In the genomic region with DNA sequence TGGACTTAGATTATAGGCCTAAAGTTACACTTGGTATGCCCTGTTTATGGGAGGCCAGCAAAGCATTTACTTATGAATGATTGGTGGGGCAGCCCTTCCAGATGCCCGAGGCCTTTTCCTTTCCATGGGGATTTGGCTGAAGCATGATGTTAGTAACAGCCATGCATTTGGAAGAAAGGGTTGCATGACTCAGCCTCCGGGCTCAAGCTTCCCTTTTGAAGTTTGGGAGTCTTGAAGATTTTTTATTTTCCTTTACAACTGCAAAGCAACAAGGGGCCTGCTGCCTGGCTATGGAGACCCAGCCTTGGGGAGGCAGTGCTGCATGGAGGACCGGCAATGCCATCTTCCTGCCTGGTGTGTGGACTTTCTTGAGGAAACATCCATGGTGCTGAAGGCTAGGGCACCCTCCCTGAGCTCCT, we compare ENCODE assay signal across 3 cellular contexts.
TF ChIP-seq lines count a peak whose summit lies in the region.

No MANE protein-coding gene starts in this region.

TF ChIP-seq in SK-N-SH, 30 proteins besides CTCF, POLR2A, EP300 and RAD21 (continues in another document):
- TF ChIP-seq CHD2 (IDR thresholded peaks at IDR 0.05; ENCODE audit: low read length, partially characterized antibody) (no peak), IRF3 (IDR thresholded peaks at IDR 0.05; ENCODE audit: low read depth, low read length) (no peak), TAF1 (IDR thresholded peaks at IDR 0.05; ENCODE audit: borderline replicate concordance, low read depth, low read length) (no peak), POLR2AphosphoS5 (IDR thresholded peaks at IDR 0.05; ENCODE audit: low read depth, low read length) (no peak), ELF1 (IDR thresholded peaks at IDR 0.05) (no peak), RXRA (IDR thresholded peaks at IDR 0.05; ENCODE audit: borderline replicate concordance, low read depth) (no peak), YY1 (IDR thresholded peaks at IDR 0.05; ENCODE audit: low read depth) (no peak), NFIC (IDR thresholded peaks at IDR 0.05; ENCODE audit: borderline replicate concordance) (no peak), SIN3A (IDR thresholded peaks at IDR 0.05; ENCODE audit: borderline replicate concordance, low read depth, low read length) (no peak), GATA2 (CRISPR knock-in tag; IDR thresholded peaks at IDR 0.05) (no peak), FOXJ3 (CRISPR knock-in tag; IDR thresholded peaks at IDR 0.05) (no peak), FOSL2 (IDR thresholded peaks at IDR 0.05; ENCODE audit: borderline replicate concordance, low read depth) (no peak)
- TF ChIP-seq, protein P1, sequence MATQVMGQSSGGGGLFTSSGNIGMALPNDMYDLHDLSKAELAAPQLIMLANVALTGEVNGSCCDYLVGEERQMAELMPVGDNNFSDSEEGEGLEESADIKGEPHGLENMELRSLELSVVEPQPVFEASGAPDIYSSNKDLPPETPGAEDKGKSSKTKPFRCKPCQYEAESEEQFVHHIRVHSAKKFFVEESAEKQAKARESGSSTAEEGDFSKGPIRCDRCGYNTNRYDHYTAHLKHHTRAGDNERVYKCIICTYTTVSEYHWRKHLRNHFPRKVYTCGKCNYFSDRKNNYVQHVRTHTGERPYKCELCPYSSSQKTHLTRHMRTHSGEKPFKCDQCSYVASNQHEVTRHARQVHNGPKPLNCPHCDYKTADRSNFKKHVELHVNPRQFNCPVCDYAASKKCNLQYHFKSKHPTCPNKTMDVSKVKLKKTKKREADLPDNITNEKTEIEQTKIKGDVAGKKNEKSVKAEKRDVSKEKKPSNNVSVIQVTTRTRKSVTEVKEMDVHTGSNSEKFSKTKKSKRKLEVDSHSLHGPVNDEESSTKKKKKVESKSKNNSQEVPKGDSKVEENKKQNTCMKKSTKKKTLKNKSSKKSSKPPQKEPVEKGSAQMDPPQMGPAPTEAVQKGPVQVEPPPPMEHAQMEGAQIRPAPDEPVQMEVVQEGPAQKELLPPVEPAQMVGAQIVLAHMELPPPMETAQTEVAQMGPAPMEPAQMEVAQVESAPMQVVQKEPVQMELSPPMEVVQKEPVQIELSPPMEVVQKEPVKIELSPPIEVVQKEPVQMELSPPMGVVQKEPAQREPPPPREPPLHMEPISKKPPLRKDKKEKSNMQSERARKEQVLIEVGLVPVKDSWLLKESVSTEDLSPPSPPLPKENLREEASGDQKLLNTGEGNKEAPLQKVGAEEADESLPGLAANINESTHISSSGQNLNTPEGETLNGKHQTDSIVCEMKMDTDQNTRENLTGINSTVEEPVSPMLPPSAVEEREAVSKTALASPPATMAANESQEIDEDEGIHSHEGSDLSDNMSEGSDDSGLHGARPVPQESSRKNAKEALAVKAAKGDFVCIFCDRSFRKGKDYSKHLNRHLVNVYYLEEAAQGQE (IDR thresholded peaks at IDR 0.05; ENCODE audit: low read depth, low read length): no peak
- TF ChIP-seq, protein P2, sequence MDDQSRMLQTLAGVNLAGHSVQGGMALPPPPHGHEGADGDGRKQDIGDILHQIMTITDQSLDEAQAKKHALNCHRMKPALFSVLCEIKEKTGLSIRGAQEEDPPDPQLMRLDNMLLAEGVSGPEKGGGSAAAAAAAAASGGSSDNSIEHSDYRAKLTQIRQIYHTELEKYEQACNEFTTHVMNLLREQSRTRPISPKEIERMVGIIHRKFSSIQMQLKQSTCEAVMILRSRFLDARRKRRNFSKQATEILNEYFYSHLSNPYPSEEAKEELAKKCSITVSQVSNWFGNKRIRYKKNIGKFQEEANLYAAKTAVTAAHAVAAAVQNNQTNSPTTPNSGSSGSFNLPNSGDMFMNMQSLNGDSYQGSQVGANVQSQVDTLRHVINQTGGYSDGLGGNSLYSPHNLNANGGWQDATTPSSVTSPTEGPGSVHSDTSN (IDR thresholded peaks at IDR 0.05): no peak

TF ChIP-seq in SK-N-SH treated with all-trans-retinoic acid at 6 μM for 48 hours, 23 proteins besides CTCF, POLR2A, EP300 and RAD21:
- TF ChIP-seq BACH2 (CRISPR knock-in tag; IDR thresholded peaks at IDR 0.05; ENCODE audit: borderline replicate concordance) (no peak), ARNTL (CRISPR knock-in tag; IDR thresholded peaks at IDR 0.05; ENCODE audit: borderline replicate concordance, low read depth) (no peak)

TF ChIP-seq in H1, 55 proteins besides CTCF, POLR2A, EP300 and RAD21:
- TF ChIP-seq YY1 (IDR thresholded peaks at IDR 0.05; ENCODE audit: low read depth, low read length) (no peak), SIRT6 (IDR thresholded peaks at IDR 0.05; ENCODE audit: low read length) (no peak), SAP30 (IDR thresholded peaks at IDR 0.05; ENCODE audit: insufficient read depth, insufficient replicate concordance, low read length) (no peak), ZNF274 (IDR thresholded peaks at IDR 0.05; ENCODE audit: borderline replicate concordance, extremely low read depth, low read length) (no peak), RNF2 (IDR thresholded peaks at IDR 0.05; ENCODE audit: borderline replicate concordance, low read depth, low read length, missing control alignments, poor library complexity, severe bottlenecking) (no peak), TCF12 (IDR thresholded peaks at IDR 0.05; ENCODE audit: low read depth, low read length) (no peak), TEAD4 (IDR thresholded peaks at IDR 0.05; ENCODE audit: low read depth, low read length) (no peak)
